In genomic region chr16:87229230-87230192, GRCh38 we compare ENCODE assay signal across 24 cellular contexts.
"Had no signal": no experiment of that assay in that cellular context is flagged by ENCODE, and none has a peak within 500 bp of the region (broad histone marks: within the 10 kb centered on the region; RNA-seq: fewer than 3 reads in every experiment).

No MANE protein-coding gene starts in this region.

- H3K4me1 ChIP-seq: neural progenitor cell, pancreas, suprapubic skin, thyroid gland, vagina had no signal

- H3K4me2 ChIP-seq: neural progenitor cell had no signal

- FAIRE-seq: frontal cortex, islet of Langerhans, pancreas, small intestine had no signal

- ATAC-seq: esophagus mucosa; heart left ventricle; naive thymus-derived CD8-positive, alpha-beta T cell; pancreas; right cardiac atrium had no signal

- H3K4me1 Mint-ChIP-seq: naive thymus-derived CD8-positive, alpha-beta T cell had no signal

- H3K27ac ChIP-seq: dorsolateral prefrontal cortex, heart left ventricle, neural progenitor cell, pancreas, suprapubic skin, thyroid gland, upper lobe of left lung, vagina had no signal

- H3K27ac Mint-ChIP-seq: naive thymus-derived CD8-positive, alpha-beta T cell; neural progenitor cell; progenitor cell of endocrine pancreas had no signal

- H3K36me3 ChIP-seq: heart left ventricle, neural progenitor cell, pancreas, suprapubic skin, thyroid gland, upper lobe of left lung, vagina had no signal

- H3K4me3 ChIP-seq: dorsolateral prefrontal cortex, heart left ventricle, neural progenitor cell, pancreas, suprapubic skin, thyroid gland, upper lobe of left lung, vagina had no signal

- H3K4me3 Mint-ChIP-seq: naive thymus-derived CD8-positive, alpha-beta T cell; neural progenitor cell had no signal

- DNase-seq: cortex of kidney; dorsolateral prefrontal cortex; effector CD8-positive, alpha-beta T cell; heart left ventricle; hippocampal formation; kidney glomerular epithelial cell; mesendoderm; naive thymus-derived CD8-positive, alpha-beta T cell; nucleus accumbens; pancreas; right cardiac atrium; small intestine; stimulated activated CD4-positive, alpha-beta T cell treated with anti-CD3 and anti-CD28 coated beads, Interleukin-12 subunit alpha, Interleukin-12 subunit beta, amount 100 ng/mL, for 4 hours; stimulated activated CD4-positive, alpha-beta T cell treated with anti-CD3 and anti-CD28 coated beads, Interleukin-2, amount 100 ng/mL, for 48 hours; stimulated activated naive CD4-positive, alpha-beta T cell treated with Interleukin-2 at 50 U/mL for 16 hours; thyroid gland; upper lobe of left lung had no signal

- H3K9ac ChIP-seq: neural progenitor cell had no signal

- H3K9me3 Mint-ChIP-seq: naive thymus-derived CD8-positive, alpha-beta T cell had no signal

- H3K36me3 Mint-ChIP-seq: naive thymus-derived CD8-positive, alpha-beta T cell; neural progenitor cell had no signal

- H2AFZ ChIP-seq: neural progenitor cell had no signal

- H3K9me3 ChIP-seq: pancreas, thyroid gland, upper lobe of left lung, vagina had no signal

- H3K27me3 ChIP-seq: neural progenitor cell, pancreas, suprapubic skin, thyroid gland, upper lobe of left lung, vagina had no signal
